ENCODE assay signal across 10 cellular contexts in the genomic region with DNA sequence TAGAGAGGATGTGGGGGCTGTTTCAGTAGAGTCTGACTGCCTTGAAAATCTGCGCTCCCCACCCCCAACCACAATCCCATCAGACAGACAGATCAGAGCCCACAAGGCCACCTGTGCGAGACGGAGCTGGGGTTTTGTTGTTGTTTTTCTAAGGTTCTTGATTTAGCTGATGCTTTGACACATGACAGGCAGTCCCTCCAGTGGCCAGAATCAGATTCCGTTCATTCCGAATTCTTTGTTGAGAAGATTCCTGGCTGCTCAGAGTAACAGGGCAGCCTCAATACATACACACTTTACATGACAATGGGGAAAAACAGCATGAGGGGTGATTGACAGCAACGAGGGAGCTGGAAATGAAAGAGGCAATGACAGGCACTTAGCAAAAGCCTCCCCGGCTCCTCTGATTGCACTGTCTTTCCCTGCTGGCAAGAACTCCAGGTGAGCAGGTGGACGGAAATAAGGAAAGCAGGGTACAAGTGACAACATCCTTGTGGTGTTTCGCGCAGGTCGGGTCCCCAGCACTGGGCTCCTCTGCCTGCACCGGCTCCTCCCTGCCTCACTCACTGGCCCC.
DNase-seq lines count a peak whose midpoint lies in the region; ATAC-seq and TF ChIP-seq lines count a peak whose summit lies in the region.
"Had no signal": no experiment of that assay in that cellular context is flagged by ENCODE, and none has a peak within 500 bp of the region (broad histone marks: within the 10 kb centered on the region; RNA-seq: fewer than 3 reads in every experiment).

No MANE protein-coding gene starts in this region.

- H3K4me1 ChIP-seq in ectodermal cell (ENCODE audit: control insufficient read depth, insufficient read depth, low read length) = peaks cover 18% of the 10 kb centered on the region

- H3K4me3 ChIP-seq in ectodermal cell (ENCODE audit: insufficient read depth, low read depth, low read length) = no peak overlapping the region

- 1 to 3% methylated on average over 11 to 12 of the region's 12 CpGs for WGBS in ectodermal cell, 2 experiments

- CTCF ChIA-PET in activated CD4-positive, alpha-beta memory T cell treated with anti-CD3 and anti-CD28 coated beads for 36 hours (lab: Charles Lee) = no interaction called here
- CTCF ChIA-PET in activated CD4-positive, alpha-beta memory T cell treated with anti-CD3 and anti-CD28 coated beads, Interleukin-2, amount 10 ng/mL, durations not matched to agents 7 days and 5 days (lab: Charles Lee) = no interaction called here

- peak; percentile 6 for DNase-seq in activated CD4-positive, alpha-beta memory T cell treated with anti-CD3 and anti-CD28 coated beads for 36 hours
- no peak for DNase-seq in activated CD4-positive, alpha-beta memory T cell treated with anti-CD3 and anti-CD28 coated beads, Interleukin-2, amount 10 ng/mL, durations not matched to agents 7 days and 5 days
- DNase-seq in NCI-H2029 treated with DMSO at 0.1 percent for 48 hours (lab: John Stamatoyannopoulos, UW) (peak; percentile 49), NCI-H1048 (lab: John Stamatoyannopoulos, UW) (no peak), Ammon's horn (ENCODE audit: low spot score) (no peak), osteocyte (ENCODE audit: extremely low spot score, unreplicated experiment) (no peak)
- DNase-seq in stimulated activated naive CD8-positive, alpha-beta T cell treated with anti-CD3 and anti-CD28 coated beads, Interleukin-15, amount 100 ng/mL, for 72 hours = no peak
- DNase-seq: MV-4-11 had no signal

- H3K27me3 ChIP-seq in ectodermal cell (ENCODE audit: control insufficient read depth, insufficient read depth, low read length, poor library complexity, severe bottlenecking) = no peaks in the 10 kb centered on the region

- H3K9me3 ChIP-seq in ectodermal cell (ENCODE audit: control insufficient read depth, low read length) = no peaks in the 10 kb centered on the region

- peaks cover 17% of the 10 kb centered on the region for H3K4me1 Mint-ChIP-seq in activated CD4-positive, alpha-beta memory T cell treated with anti-CD3 and anti-CD28 coated beads for 36 hours (ENCODE audit: low read depth)
- H3K4me1 Mint-ChIP-seq in activated CD4-positive, alpha-beta memory T cell treated with anti-CD3 and anti-CD28 coated beads, Interleukin-2, amount 10 ng/mL, durations not matched to agents 7 days and 5 days = peaks cover 21% of the 10 kb centered on the region
- H3K4me1 Mint-ChIP-seq in stimulated activated naive CD8-positive, alpha-beta T cell treated with anti-CD3 and anti-CD28 coated beads, Interleukin-15, amount 100 ng/mL, for 72 hours = peaks cover 79% of the 10 kb centered on the region
- H3K4me1 Mint-ChIP-seq in osteocyte (ENCODE audit: unreplicated experiment) = no peaks in the 10 kb centered on the region

- no peak overlapping the region for H3K27ac Mint-ChIP-seq in activated CD4-positive, alpha-beta memory T cell treated with anti-CD3 and anti-CD28 coated beads for 36 hours
- H3K27ac Mint-ChIP-seq in activated CD4-positive, alpha-beta memory T cell treated with anti-CD3 and anti-CD28 coated beads, Interleukin-2, amount 10 ng/mL, durations not matched to agents 7 days and 5 days = no peak overlapping the region
- peak overlapping the region; percentile 22 to 23 for H3K27ac Mint-ChIP-seq in stimulated activated naive CD8-positive, alpha-beta T cell treated with anti-CD3 and anti-CD28 coated beads, Interleukin-15, amount 100 ng/mL, for 72 hours
- H3K27ac Mint-ChIP-seq in osteocyte (ENCODE audit: unreplicated experiment) = no peak overlapping the region
- H3K27ac Mint-ChIP-seq: T-helper 1 cell treated with Interleukin-12 subunit alpha and Interleukin-12 subunit beta and Interleukin-4 antibody, amounts not matched to agents 30 μg/mL and 1 μg/mL, for 36 hours had no signal

- H3K36me3 Mint-ChIP-seq in activated CD4-positive, alpha-beta memory T cell treated with anti-CD3 and anti-CD28 coated beads for 36 hours = peaks cover 21% of the 10 kb centered on the region
- H3K36me3 Mint-ChIP-seq in activated CD4-positive, alpha-beta memory T cell treated with anti-CD3 and anti-CD28 coated beads, Interleukin-2, amount 10 ng/mL, durations not matched to agents 7 days and 5 days (ENCODE audit: low read depth) = no peaks in the 10 kb centered on the region
- peaks cover 36% of the 10 kb centered on the region for H3K36me3 Mint-ChIP-seq in osteocyte (ENCODE audit: unreplicated experiment)

- intact Hi-C loops in activated CD4-positive, alpha-beta memory T cell treated with anti-CD3 and anti-CD28 coated beads for 36 hours (cut with micrococcal nuclease) = no loop called here

- H3K9me3 Mint-ChIP-seq in activated CD4-positive, alpha-beta memory T cell treated with anti-CD3 and anti-CD28 coated beads for 36 hours = no peaks in the 10 kb centered on the region
- no peaks in the 10 kb centered on the region for H3K9me3 Mint-ChIP-seq in activated CD4-positive, alpha-beta memory T cell treated with anti-CD3 and anti-CD28 coated beads, Interleukin-2, amount 10 ng/mL, durations not matched to agents 7 days and 5 days
- H3K9me3 Mint-ChIP-seq in stimulated activated naive CD8-positive, alpha-beta T cell treated with anti-CD3 and anti-CD28 coated beads, Interleukin-15, amount 100 ng/mL, for 72 hours = no peaks in the 10 kb centered on the region
- H3K9me3 Mint-ChIP-seq in osteocyte (ENCODE audit: unreplicated experiment) = no peaks in the 10 kb centered on the region
- H3K9me3 Mint-ChIP-seq: T-helper 1 cell treated with Interleukin-12 subunit alpha and Interleukin-12 subunit beta and Interleukin-4 antibody, amounts not matched to agents 30 μg/mL and 1 μg/mL, for 36 hours had no signal

- H3K4me3 Mint-ChIP-seq in activated CD4-positive, alpha-beta memory T cell treated with anti-CD3 and anti-CD28 coated beads for 36 hours = no peak overlapping the region
- H3K4me3 Mint-ChIP-seq in activated CD4-positive, alpha-beta memory T cell treated with anti-CD3 and anti-CD28 coated beads, Interleukin-2, amount 10 ng/mL, durations not matched to agents 7 days and 5 days = no peak overlapping the region
- peak overlapping the region; percentile 33 to 41 for H3K4me3 Mint-ChIP-seq in stimulated activated naive CD8-positive, alpha-beta T cell treated with anti-CD3 and anti-CD28 coated beads, Interleukin-15, amount 100 ng/mL, for 72 hours
- H3K4me3 Mint-ChIP-seq in osteocyte (ENCODE audit: unreplicated experiment) = no peak overlapping the region
- H3K4me3 Mint-ChIP-seq: T-helper 1 cell treated with Interleukin-12 subunit alpha and Interleukin-12 subunit beta and Interleukin-4 antibody, amounts not matched to agents 30 μg/mL and 1 μg/mL, for 36 hours had no signal

- ATAC-seq in stimulated activated naive CD8-positive, alpha-beta T cell treated with anti-CD3 and anti-CD28 coated beads, Interleukin-15, amount 100 ng/mL, for 72 hours = no peak

- H3K27ac ChIP-seq in ectodermal cell (ENCODE audit: insufficient read depth, low read depth, low read length, poor library complexity, severe bottlenecking) = peak overlapping the region; percentile 78

- H3K36me3 ChIP-seq in ectodermal cell (ENCODE audit: control insufficient read depth, insufficient read depth, low read length) = no peaks in the 10 kb centered on the region

- no peaks in the 10 kb centered on the region for H3K27me3 Mint-ChIP-seq in activated CD4-positive, alpha-beta memory T cell treated with anti-CD3 and anti-CD28 coated beads for 36 hours
- no peaks in the 10 kb centered on the region for H3K27me3 Mint-ChIP-seq in activated CD4-positive, alpha-beta memory T cell treated with anti-CD3 and anti-CD28 coated beads, Interleukin-2, amount 10 ng/mL, durations not matched to agents 7 days and 5 days
- no peaks in the 10 kb centered on the region for H3K27me3 Mint-ChIP-seq in stimulated activated naive CD8-positive, alpha-beta T cell treated with anti-CD3 and anti-CD28 coated beads, Interleukin-15, amount 100 ng/mL, for 72 hours
- no peaks in the 10 kb centered on the region for H3K27me3 Mint-ChIP-seq in osteocyte (ENCODE audit: unreplicated experiment)

- no peak for TF ChIP-seq CTCF in osteocyte (IDR thresholded peaks at IDR 0.05)

- POLR2A ChIA-PET in activated CD4-positive, alpha-beta memory T cell treated with anti-CD3 and anti-CD28 coated beads for 36 hours (lab: Charles Lee) = no interaction called here
- POLR2A ChIA-PET in activated CD4-positive, alpha-beta memory T cell treated with anti-CD3 and anti-CD28 coated beads, Interleukin-2, amount 10 ng/mL, durations not matched to agents 7 days and 5 days (lab: Charles Lee) = no interaction called here

Comparison
In these comparisons a context has a peak if more than half of its experiments do, and no peak if none do; other contexts are left out.
1. DNase-seq: peak in activated CD4-positive, alpha-beta memory T cell treated with anti-CD3 and anti-CD28 coated beads for 36 hours (single experiment) and NCI-H2029 treated with DMSO at 0.1 percent for 48 hours (single experiment); none in activated CD4-positive, alpha-beta memory T cell treated with anti-CD3 and anti-CD28 coated beads, Interleukin-2, amount 10 ng/mL, durations not matched to agents 7 days and 5 days (single experiment), stimulated activated naive CD8-positive, alpha-beta T cell treated with anti-CD3 and anti-CD28 coated beads, Interleukin-15, amount 100 ng/mL, for 72 hours (0 of 2), NCI-H1048 (single experiment), Ammon's horn (single experiment) and osteocyte (single experiment).
2. H3K27ac Mint-ChIP-seq: peak in stimulated activated naive CD8-positive, alpha-beta T cell treated with anti-CD3 and anti-CD28 coated beads, Interleukin-15, amount 100 ng/mL, for 72 hours (2 of 2); none in activated CD4-positive, alpha-beta memory T cell treated with anti-CD3 and anti-CD28 coated beads for 36 hours (single experiment), activated CD4-positive, alpha-beta memory T cell treated with anti-CD3 and anti-CD28 coated beads, Interleukin-2, amount 10 ng/mL, durations not matched to agents 7 days and 5 days (single experiment) and osteocyte (single experiment).
3. H3K4me3 Mint-ChIP-seq: peak in stimulated activated naive CD8-positive, alpha-beta T cell treated with anti-CD3 and anti-CD28 coated beads, Interleukin-15, amount 100 ng/mL, for 72 hours (2 of 2); none in activated CD4-positive, alpha-beta memory T cell treated with anti-CD3 and anti-CD28 coated beads for 36 hours (single experiment), activated CD4-positive, alpha-beta memory T cell treated with anti-CD3 and anti-CD28 coated beads, Interleukin-2, amount 10 ng/mL, durations not matched to agents 7 days and 5 days (single experiment) and osteocyte (single experiment).